ENCODE assay signal across 8 cellular contexts in genomic region chr2:178477443-178478099, GRCh38. TPM values are rescaled to one million over a fixed set of nuclear protein-coding genes. Genes with fewer than 3 reads are reported as not detected.
DNase-seq lines count a peak whose midpoint lies in the region; ATAC-seq and TF ChIP-seq lines count a peak whose summit lies in the region.

No MANE protein-coding gene starts in this region.

- in situ Hi-C loops in astrocyte of the spinal cord (cut with HindIII; ENCODE audit: low sequenced_read_pairs) = no loop called here

- H3K36me3 ChIP-seq in HUES6 (ENCODE audit: control insufficient read depth, insufficient read depth, low read length) (no peaks in the 10 kb centered on the region), mucosa of stomach (ENCODE audit: control insufficient read depth, insufficient read depth, low read length) (no peaks in the 10 kb centered on the region)

- H3K27ac ChIP-seq in HUES6 (ENCODE audit: low read depth, low read length) = no peak overlapping the region
- no peak overlapping the region for H3K27ac ChIP-seq in foreskin keratinocyte

- TF ChIP-seq CTCF in AG09309 (IDR thresholded peaks at IDR 0.05; ENCODE audit: control insufficient read depth, insufficient read depth, low read depth, low read length, missing control alignments) (no peak), astrocyte of the spinal cord (IDR thresholded peaks at IDR 0.05; ENCODE audit: low read depth, low read length) (no peak), foreskin keratinocyte (conservative IDR thresholded peaks at IDR 0.05) (no peak)

- no peak overlapping the region for H3K9ac ChIP-seq in HUES6 (ENCODE audit: low read length)
- peak overlapping the region; percentile 84 for H3K9ac ChIP-seq in mucosa of stomach (ENCODE audit: low read length)

- H3K4me3 ChIP-seq in AG09309 (ENCODE audit: control insufficient read depth, low read depth, low read length) = peak overlapping the region; percentile 50
- H3K4me3 ChIP-seq in HUES6 (ENCODE audit: low read depth, low read length) = peak overlapping the region; percentile 72
- H3K4me3 ChIP-seq in astrocyte of the spinal cord (ENCODE audit: low read depth, low read length) = peak overlapping the region; percentile 74
- H3K4me3 ChIP-seq in mucosa of stomach (ENCODE audit: low read length) = peak overlapping the region; percentile 90

- H3K27me3 ChIP-seq in HUES6 (ENCODE audit: control insufficient read depth, insufficient read depth, low read length) (no peaks in the 10 kb centered on the region; the same call in 1 of the 2 replicates), mucosa of stomach (ENCODE audit: control insufficient read depth, insufficient read depth, low read length) (no peaks in the 10 kb centered on the region), foreskin keratinocyte (no peaks in the 10 kb centered on the region)

- ATAC-seq in HG03354 (IDR thresholded peaks at IDR 0.05; ENCODE audit: poor library complexity, severe bottlenecking, unreplicated experiment) (no peak), foreskin keratinocyte (no peak)

- H3K9me3 ChIP-seq in HUES6 (ENCODE audit: control insufficient read depth, insufficient read depth, low read depth, low read length) (no peaks in the 10 kb centered on the region), mucosa of stomach (ENCODE audit: control insufficient read depth, low read length) (no peaks in the 10 kb centered on the region)

- H3K4me1 ChIP-seq in HUES6 (ENCODE audit: control insufficient read depth, insufficient read depth, low read length) (peaks cover 12% of the 10 kb centered on the region), mucosa of stomach (ENCODE audit: control insufficient read depth, insufficient read depth, low read length) (peaks cover 23% of the 10 kb centered on the region), foreskin keratinocyte (peaks cover 4% of the 10 kb centered on the region)

- no peak for DNase-seq in AG09309 (ENCODE audit: low read depth)
- DNase-seq in astrocyte of the spinal cord (ENCODE audit: low read depth, low spot score) = peak; percentile 31
- no peak for DNase-seq in foreskin keratinocyte
- no peak for DNase-seq in activated CD4-positive, CD25-positive, alpha-beta regulatory T cell treated with anti-CD3 and anti-CD28 coated beads, Interleukin-2, amount 50 U/mL, for 72 hours
- DNase-seq in activated CD4-positive, alpha-beta T cell treated with anti-CD3 and anti-CD28 coated beads for 4 hours = no peak

RNA-seq across cellular contexts. Expression of gene FKBP7, which starts 0.8 kb away (rescaled TPM):
- total RNA-seq in foreskin keratinocyte = 1.8 and 2.4 TPM in 2 replicates
- polyA plus RNA-seq in foreskin keratinocyte = 2.2 TPM in 2 replicates

RNA-seq across cellular contexts. Expression of gene PLEKHA3, which starts 2.7 kb away (rescaled TPM):
- 8.2 and 10.5 TPM in 2 replicates for total RNA-seq in foreskin keratinocyte
- 3.2 and 3.7 TPM in 2 replicates for polyA plus RNA-seq in foreskin keratinocyte

RNA-seq across cellular contexts. Expression of gene PJVK, which starts 26.4 kb away (rescaled TPM):
- 0.81 and 2.0 TPM in 2 replicates for total RNA-seq in foreskin keratinocyte
- polyA plus RNA-seq in foreskin keratinocyte = 0.75 and 1.3 TPM in 2 replicates

RNA-seq across cellular contexts. Expression of gene PRKRA, which starts 26.6 kb away (rescaled TPM):
- 32.0 and 33.6 TPM in 2 replicates for total RNA-seq in foreskin keratinocyte
- 20.7 and 23.8 TPM in 2 replicates for polyA plus RNA-seq in foreskin keratinocyte
